ENCODE assay signal across 30 cellular contexts in the genomic region with DNA sequence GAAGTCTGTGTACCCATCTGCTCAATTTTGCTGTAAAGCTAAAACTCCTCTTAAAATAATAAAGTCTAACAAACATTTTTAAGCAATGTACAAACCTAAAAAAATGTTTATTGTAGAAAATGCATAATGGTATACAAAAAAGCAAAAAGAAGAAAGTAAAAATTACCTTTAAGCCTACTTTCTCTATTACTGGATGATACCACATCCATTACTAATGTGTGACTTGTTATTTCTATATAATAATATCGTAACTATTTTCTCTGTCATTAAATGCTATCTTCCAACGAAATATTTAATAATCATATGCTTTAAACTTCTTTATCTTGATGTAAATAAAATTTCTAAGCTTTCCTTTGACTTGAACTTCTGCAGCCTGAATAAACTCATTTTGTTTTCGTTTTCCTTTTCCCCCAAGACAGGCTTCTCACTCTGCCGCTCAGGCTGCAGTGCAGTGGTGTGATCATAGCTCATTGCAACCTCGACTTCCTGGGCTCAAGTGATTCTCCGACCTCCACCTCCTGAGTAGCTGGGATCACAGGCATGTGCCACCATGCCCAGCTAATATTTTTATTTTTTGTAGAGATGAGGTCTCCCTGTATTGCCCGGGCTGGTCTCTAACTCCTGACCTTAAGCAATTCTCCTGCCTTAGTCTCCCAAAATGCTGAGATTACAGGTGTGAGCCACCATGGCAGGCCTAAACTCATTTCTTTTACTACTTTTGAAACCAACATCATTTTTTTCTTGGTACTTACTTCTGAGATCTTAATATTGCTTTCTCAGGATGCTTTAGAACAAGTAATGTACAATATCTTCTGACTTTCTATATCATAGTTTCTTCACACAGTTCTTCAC. TPM values are rescaled to one million over a fixed set of nuclear protein-coding genes. Genes with fewer than 3 reads are reported as not detected.
DNase-seq lines count a peak whose midpoint lies in the region; ATAC-seq and TF ChIP-seq lines count a peak whose summit lies in the region.
"Had no signal": no experiment of that assay in that cellular context is flagged by ENCODE, and none has a peak within 500 bp of the region (broad histone marks: within the 10 kb centered on the region; RNA-seq: fewer than 3 reads in every experiment).

No MANE protein-coding gene starts in this region.

- no peaks in the 10 kb centered on the region for H3K9me3 ChIP-seq in T-helper 17 cell (ENCODE audit: control insufficient read depth, low read length, poor library complexity, severe bottlenecking)
- no peaks in the 10 kb centered on the region for H3K9me3 ChIP-seq in psoas muscle

- intact Hi-C loops in psoas muscle (cut with DNase I): no loop called here

- H3K27me3 Mint-ChIP-seq in T-helper 17 cell: no peaks in the 10 kb centered on the region
- H3K27me3 Mint-ChIP-seq: CD4-positive, CD25-positive, alpha-beta regulatory T cell; naive thymus-derived CD4-positive, alpha-beta T cell had no signal

- DNase-seq in T-helper 17 cell (no peak), SKM-1 (lab: John Stamatoyannopoulos, UW; ENCODE audit: unreplicated experiment) (no peak), inferior parietal cortex (ENCODE audit: extremely low spot score) (no peak), OCI-M2 (lab: John Stamatoyannopoulos, UW; ENCODE audit: unreplicated experiment) (no peak), psoas muscle (no peak)
- DNase-seq: activated CD4-positive, alpha-beta T cell treated with anti-CD3 and anti-CD28 coated beads, Interleukin-2, amount 50 U/mL, for 4 hours; activated naive CD4-positive, alpha-beta T cell treated with Interleukin-2 at 50 U/mL for 16 hours; anterior cingulate cortex; CD4-positive, CD25-positive, alpha-beta regulatory T cell; DMS 273 treated with DMSO at 0.1 percent for 48 hours; heart left ventricle; HFFc6; MG63; naive thymus-derived CD4-positive, alpha-beta T cell; NCI-H1436; NCI-H2171; NCI-H526; spleen; stimulated activated CD4-positive, alpha-beta T cell treated with anti-CD3 and anti-CD28 coated beads, Interleukin-4, amount 100 ng/mL, for 24 hours; stomach; T-helper 9 cell had no signal

- no peak overlapping the region for H3K27ac ChIP-seq in psoas muscle
- H3K27ac ChIP-seq: cardiac muscle cell, epithelial cell of prostate, heart left ventricle, right atrium auricular region, spleen, stomach, tibial nerve had no signal

- peak; percentile 87 for ATAC-seq in GM18502 (IDR thresholded peaks at IDR 0.05; ENCODE audit: poor library complexity, unreplicated experiment)
- ATAC-seq in GM19025 (IDR thresholded peaks at IDR 0.05; ENCODE audit: low read depth, unreplicated experiment): peak; percentile 57
- peak; percentile 66 for ATAC-seq in HG02798 (IDR thresholded peaks at IDR 0.05; ENCODE audit: poor library complexity, unreplicated experiment)
- ATAC-seq in T-helper 17 cell: no peak
- no peak for ATAC-seq in psoas muscle
- ATAC-seq: heart left ventricle; left lobe of liver; naive thymus-derived CD4-positive, alpha-beta T cell; SK-N-SH treated with all-trans-retinoic acid at 6 μM for 48 hours had no signal

- no peak for TF ChIP-seq CTCF in psoas muscle (IDR thresholded peaks at IDR 0.05)

- H3K4me3 ChIP-seq in psoas muscle: no peak overlapping the region
- H3K4me3 ChIP-seq: cardiac muscle cell, heart left ventricle, MG63, right atrium auricular region, spleen, stomach, tibial nerve had no signal

- H3K27me3 ChIP-seq in psoas muscle (ENCODE audit: insufficient read depth in 3 of 3, low read length in 2 of 3): no peaks in the 10 kb centered on the region
- H3K27me3 ChIP-seq: cardiac muscle cell, heart left ventricle, MG63, right atrium auricular region, spleen, stomach, tibial nerve had no signal

- H3K4me1 Mint-ChIP-seq in T-helper 17 cell: peaks cover 4% of the 10 kb centered on the region

- H3K36me3 ChIP-seq in psoas muscle (ENCODE audit: insufficient read depth in 1 of 2, low read depth in 1 of 2): no peaks in the 10 kb centered on the region
- H3K36me3 ChIP-seq: cardiac muscle cell, heart left ventricle, MG63, right atrium auricular region, spleen, stomach, tibial nerve had no signal

- peaks cover 2% of the 10 kb centered on the region for H3K36me3 Mint-ChIP-seq in T-helper 17 cell (ENCODE audit: low read depth)

- WGBS in psoas muscle, 3 donors: 74 to 86% (median 78%) methylated on average over 7 of the region's 7 CpGs

- no peaks in the 10 kb centered on the region for H3K4me1 ChIP-seq in psoas muscle
- H3K4me1 ChIP-seq: right atrium auricular region, spleen, stomach, tibial nerve had no signal

- no peak overlapping the region for H3K27ac Mint-ChIP-seq in T-helper 17 cell
- H3K27ac Mint-ChIP-seq: HFFc6 had no signal

- H3K4me3 Mint-ChIP-seq in T-helper 17 cell: peak overlapping the region; percentile 5
- H3K4me3 Mint-ChIP-seq: CD4-positive, CD25-positive, alpha-beta regulatory T cell; HFFc6 had no signal

RNA-seq across cellular contexts. Expression of gene DNAH7, which starts 18.1 kb away (rescaled TPM):
- total RNA-seq in T-helper 17 cell (under 1 TPM in 1 of 2 donors, not detected in 1; 0.37 TPM), psoas muscle (under 1 TPM in 3 of 4 donors, not detected in 1; 0.10 to 0.29 (median 0.16) TPM)
- under 1 TPM; 0.04 to 0.10 (median 0.08) TPM for polyA plus RNA-seq in psoas muscle
- total RNA-seq: CD4-positive, CD25-positive, alpha-beta regulatory T cell; naive thymus-derived CD4-positive, alpha-beta T cell had no signal
- polyA plus RNA-seq: CD4-positive, CD25-positive, alpha-beta regulatory T cell; naive thymus-derived CD4-positive, alpha-beta T cell had no signal

Comparison
In these comparisons a context has a peak if more than half of its experiments do, and no peak if none do; other contexts are left out.
1. ATAC-seq: peak in GM18502 (single experiment), GM19025 (single experiment) and HG02798 (single experiment); none in T-helper 17 cell (single experiment) and psoas muscle (0 of 4).